In the genomic region with DNA sequence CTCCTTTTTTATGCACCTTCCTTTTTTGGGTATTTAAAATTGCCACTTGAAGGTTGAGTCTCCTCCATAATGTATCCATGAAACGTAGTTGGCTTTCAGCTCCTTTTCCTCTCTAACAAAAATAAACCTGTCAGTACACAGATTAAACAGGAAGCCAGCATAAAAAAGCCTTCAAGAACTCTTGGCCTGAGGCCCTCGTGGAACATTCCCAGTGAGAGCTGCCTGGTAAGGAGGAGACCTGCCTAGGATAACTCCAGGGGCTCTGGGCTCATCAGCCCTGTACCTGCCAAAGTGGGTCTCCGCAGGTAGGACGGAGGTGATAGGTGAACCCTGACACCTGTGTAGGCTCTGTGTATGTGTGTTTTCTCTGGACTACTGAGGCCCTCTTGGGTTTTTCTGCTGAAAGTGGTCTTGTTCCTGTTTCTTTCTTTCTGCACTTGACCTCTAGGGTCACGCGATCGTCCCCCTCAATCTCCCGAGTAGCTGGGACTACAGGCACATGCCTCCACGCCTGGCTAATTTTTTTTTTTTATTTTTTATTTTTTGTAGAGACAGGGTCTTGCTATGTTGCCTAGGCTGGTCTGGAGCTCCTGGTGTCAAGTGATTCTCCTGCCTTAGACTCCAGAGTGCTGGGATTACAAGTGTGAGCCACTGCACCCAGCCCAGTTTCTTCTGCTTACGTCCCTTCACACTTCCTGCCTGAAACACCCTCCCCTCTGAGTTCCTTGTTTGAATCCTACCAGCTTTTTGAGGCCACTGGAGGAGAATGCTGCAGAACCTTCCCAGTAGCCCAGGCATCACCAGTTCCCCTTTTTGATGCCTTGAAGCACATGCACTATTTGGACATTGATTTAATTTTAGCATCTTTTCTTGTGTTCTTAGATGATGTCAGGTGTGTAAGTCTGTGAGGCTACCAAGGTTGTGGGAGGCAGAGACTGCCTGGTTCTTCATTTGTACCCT, we compare ENCODE assay signal across 8 cellular contexts. TPM values are rescaled to one million over a fixed set of nuclear protein-coding genes. Genes with fewer than 3 reads are reported as not detected.
DNase-seq lines count a peak whose midpoint lies in the region; ATAC-seq lines count a peak whose summit lies in the region.

No MANE protein-coding gene starts in this region.

- H3K27me3 ChIP-seq in ACC112 (ENCODE audit: insufficient read depth, low read length), result no peaks in the 10 kb centered on the region
- H3K27me3 ChIP-seq in GM23248 (replicated peaks; ENCODE audit: insufficient read depth), result no peaks in the 10 kb centered on the region

- H2AFZ ChIP-seq in ACC112 (ENCODE audit: low read length, unreplicated experiment) (no peak overlapping the region), GM23248 (no peak overlapping the region)

- H3K27me3 Mint-ChIP-seq in activated naive CD8-positive, alpha-beta T cell treated with anti-CD3 and anti-CD28 coated beads for 36 hours, result no peaks in the 10 kb centered on the region

- peaks cover 59% of the 10 kb centered on the region for H3K4me1 ChIP-seq in ACC112 (ENCODE audit: control insufficient read depth, insufficient read depth, low read length, unreplicated experiment)
- H3K4me1 ChIP-seq in GM23248 (ENCODE audit: insufficient read depth), result peaks cover 69% of the 10 kb centered on the region

- WGBS in GM23248 (ENCODE audit: low coverage in 1 of 2, low lambda C conversion rate in 2 of 2, missing lambda C conversion rate in 2 of 2), 2 experiments, result 86% methylated on average over 10 of the region's 10 CpGs

- H4K20me1 ChIP-seq in GM23248 (ENCODE audit: insufficient read depth), result no peaks in the 10 kb centered on the region

- ATAC-seq in HG02759 (IDR thresholded peaks at IDR 0.05; ENCODE audit: unreplicated experiment) (peak; percentile 32), GM21447 (IDR thresholded peaks at IDR 0.05; ENCODE audit: unreplicated experiment) (no peak), HG02870 (IDR thresholded peaks at IDR 0.05; ENCODE audit: unreplicated experiment) (no peak)

- no peak overlapping the region for H3K4me3 Mint-ChIP-seq in activated naive CD8-positive, alpha-beta T cell treated with anti-CD3 and anti-CD28 coated beads for 36 hours

- H3K36me3 ChIP-seq in ACC112 (ENCODE audit: insufficient read depth, low read length) (0 out of 2 replicates have a peak, but pooled peaks cover 4% of the 10 kb centered on the region), GM23248 (ENCODE audit: low read depth) (no peaks in the 10 kb centered on the region)

- H3K4me2 ChIP-seq in GM23248 (ENCODE audit: unreplicated experiment), result no peak overlapping the region

- H3K4me3 ChIP-seq in ACC112 (ENCODE audit: low read depth, low read length) (no peak overlapping the region), GM23248 (no peak overlapping the region)

- H3K36me3 Mint-ChIP-seq in activated naive CD8-positive, alpha-beta T cell treated with anti-CD3 and anti-CD28 coated beads for 36 hours, result peaks cover 32% of the 10 kb centered on the region

- peak overlapping the region; percentile 97 for H3K27ac Mint-ChIP-seq in activated naive CD8-positive, alpha-beta T cell treated with anti-CD3 and anti-CD28 coated beads for 36 hours

- H3K79me2 ChIP-seq in ACC112 (ENCODE audit: control insufficient read depth, insufficient read depth, low read length, unreplicated experiment) (peaks cover 88% of the 10 kb centered on the region), GM23248 (ENCODE audit: insufficient read depth) (peaks cover 90% of the 10 kb centered on the region)

- in situ Hi-C loops in GM23248 (cut with MboI), result no loop called here

- H3K27ac ChIP-seq in ACC112 (ENCODE audit: low read depth, low read length), result 0 out of 2 replicates have a peak overlapping the region, but pooled peaks have one; percentile 30
- no peak overlapping the region for H3K27ac ChIP-seq in GM23248

- H3K9ac ChIP-seq in GM23248, result no peak overlapping the region

- H3F3A ChIP-seq in GM23248 (ENCODE audit: insufficient read depth), result peaks cover 66% of the 10 kb centered on the region

- no peaks in the 10 kb centered on the region for H3K9me2 ChIP-seq in GM23248 (ENCODE audit: insufficient read depth)

- no peaks in the 10 kb centered on the region for H3K9me3 ChIP-seq in GM23248 (ENCODE audit: low read depth)

- H3K4me1 Mint-ChIP-seq in activated naive CD8-positive, alpha-beta T cell treated with anti-CD3 and anti-CD28 coated beads for 36 hours, result peaks cover 66% of the 10 kb centered on the region

- no peak for DNase-seq in activated naive CD8-positive, alpha-beta T cell treated with anti-CD3 and anti-CD28 coated beads for 36 hours
- DNase-seq in medulla oblongata (ENCODE audit: extremely low spot score), result peak; percentile 75
- DNase-seq in GM23248, result no peak
- no peak for DNase-seq in cerebellar nuclear complex (lab: John Stamatoyannopoulos, UW)

- no peaks in the 10 kb centered on the region for H3K9me3 Mint-ChIP-seq in activated naive CD8-positive, alpha-beta T cell treated with anti-CD3 and anti-CD28 coated beads for 36 hours

RNA-seq across cellular contexts. Expression of gene PGS1, which starts 9.8 kb away (rescaled TPM):
- total RNA-seq in activated naive CD8-positive, alpha-beta T cell treated with anti-CD3 and anti-CD28 coated beads for 36 hours, result 10 to 100 TPM; 39.1 to 43.7 TPM
- total RNA-seq in GM23248 (2014; rRNA removed; shearing (Covaris generic)), result 31.4 and 32.5 TPM in 2 replicates
- 28.6 and 30.2 TPM in 2 replicates for polyA plus RNA-seq in GM23248 (2016; fragmentation: Nextera tagmentation; extraction: Ambion mirVana)

RNA-seq across cellular contexts. Expression of gene SOCS3, which starts 28.4 kb away (rescaled TPM):
- total RNA-seq in activated naive CD8-positive, alpha-beta T cell treated with anti-CD3 and anti-CD28 coated beads for 36 hours, result 10 to 100 TPM; 16.6 to 17.9 TPM
- 47.8 and 50.6 TPM in 2 replicates for total RNA-seq in GM23248 (2014; rRNA removed; shearing (Covaris generic))
- polyA plus RNA-seq in GM23248 (2016; fragmentation: Nextera tagmentation; extraction: Ambion mirVana), result 31.2 and 31.5 TPM in 2 replicates
